ENCODE assay signal across 8 cellular contexts in the genomic region with DNA sequence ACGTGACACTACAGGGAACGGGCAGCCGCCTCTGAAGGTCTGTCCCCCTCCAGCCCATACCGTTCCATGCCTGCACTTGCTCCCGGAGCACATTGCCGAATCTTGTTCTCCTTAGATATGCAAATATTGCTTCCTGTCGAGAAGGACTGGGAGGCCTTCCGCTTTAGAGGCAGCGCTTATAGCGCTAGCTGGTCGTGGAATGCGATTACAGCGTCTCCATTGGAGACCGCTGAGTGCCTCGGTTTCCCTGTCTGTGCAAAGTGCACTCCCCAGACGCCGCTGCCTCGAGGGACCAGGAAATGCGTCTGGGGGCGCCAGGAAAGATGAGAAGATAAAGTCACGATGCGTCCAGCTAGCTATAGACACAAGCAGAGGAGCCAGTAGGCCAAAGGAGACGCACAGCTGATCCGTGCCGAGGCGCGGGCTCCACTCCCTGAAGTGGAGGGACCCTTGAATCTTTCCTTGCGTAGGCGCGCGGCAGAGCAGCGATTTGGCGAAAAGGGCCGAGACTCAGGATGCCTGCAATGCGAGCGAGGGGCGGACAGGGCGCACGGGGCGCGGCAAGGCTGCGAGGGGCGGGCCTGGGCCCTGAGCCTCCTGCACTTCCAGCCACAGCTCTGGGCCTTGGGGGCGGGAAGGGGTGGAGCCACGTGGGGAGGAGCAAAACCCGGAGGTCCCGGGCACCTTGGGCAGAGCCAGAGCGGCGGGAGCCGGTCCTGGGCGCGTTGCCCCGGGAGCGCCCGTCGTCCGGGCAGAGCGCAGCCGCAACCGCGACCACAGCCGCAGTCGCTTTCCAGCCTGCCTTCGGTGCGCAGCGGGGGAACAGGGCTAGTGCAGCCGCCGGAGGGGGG. TPM values are rescaled to one million over a fixed set of nuclear protein-coding genes. Genes with fewer than 3 reads are reported as not detected.
A peak's percentile ranks its signal among the peaks of the same experiment; 100 is the strongest.
DNase-seq lines count a peak whose midpoint lies in the region; ATAC-seq and TF ChIP-seq lines count a peak whose summit lies in the region.

A gene (plus strand): TSS at position 692 of the 851 bp plus-strand sequence. CDS start 261 bp downstream, outside the sequence.

- no peaks in the 10 kb centered on the region for H3K4me1 ChIP-seq in fibroblast of lung (ENCODE audit: control insufficient read depth, extremely low read depth, insufficient read depth, low read length)

- ATAC-seq in HG03066 (IDR thresholded peaks at IDR 0.05; ENCODE audit: low read depth, unreplicated experiment), result peak; percentile 53
- no peak for ATAC-seq in GM21360 (IDR thresholded peaks at IDR 0.05; ENCODE audit: unreplicated experiment)
- no peak for ATAC-seq in HG02884 (IDR thresholded peaks at IDR 0.05; ENCODE audit: unreplicated experiment)
- ATAC-seq in HG02623 (IDR thresholded peaks at IDR 0.05; ENCODE audit: unreplicated experiment), result no peak

- H3K36me3 ChIP-seq in fibroblast of lung (ENCODE audit: control insufficient read depth, insufficient read depth, low read length), result no peaks in the 10 kb centered on the region

- no peaks in the 10 kb centered on the region for H4K20me1 ChIP-seq in fibroblast of lung (ENCODE audit: control insufficient read depth, extremely low read depth, insufficient read depth, low read length)

- H3K4me3 ChIP-seq in fibroblast of lung (replicated peaks in 1 of 4; ENCODE audit: control extremely low read depth in 1 of 4, insufficient read depth in 1 of 4, low read depth in 3 of 4, low read length in 4 of 4), result no peak within 1 kb of the TSS

- TF ChIP-seq CTCF in fibroblast of lung (conservative IDR thresholded peaks at IDR 0.05 in 1 of 2, IDR thresholded peaks at IDR 0.05 in 1 of 2; ENCODE audit: low read depth in 1 of 2, low read length in 2 of 2) (no peak), nephron progenitor cell (IDR thresholded peaks at IDR 0.05) (no peak)

- H3K27me3 ChIP-seq in fibroblast of lung (ENCODE audit: control insufficient read depth, insufficient read depth, low read length), result peaks cover 55% of the 10 kb centered on the region

- H3K4me1 Mint-ChIP-seq in nephron progenitor cell, result peaks cover 32% of the 10 kb centered on the region

- no peak within 1 kb of the TSS for H2AFZ ChIP-seq in fibroblast of lung (ENCODE audit: low read length)

- DNase-seq in DMS 273 (lab: John Stamatoyannopoulos, UW; ENCODE audit: unreplicated experiment) (peak; percentile 89), SW480 (ENCODE audit: low spot score) (peak; percentile 88), fibroblast of lung (ENCODE audit: low read depth in 2 of 2) (peak in 1 of 2 donors; percentile 70), nephron progenitor cell (peak; percentile 89)

- no peak within 1 kb of the TSS for H3K27ac ChIP-seq in fibroblast of lung (ENCODE audit: insufficient read depth, low read length)

- peak within 1 kb of the TSS; percentile 83 for H3K4me3 Mint-ChIP-seq in nephron progenitor cell

- H3K27me3 Mint-ChIP-seq in nephron progenitor cell (ENCODE audit: low read depth, poor library complexity), result peaks cover 99% of the 10 kb centered on the region

- no peak within 1 kb of the TSS for H3K27ac Mint-ChIP-seq in nephron progenitor cell

- no peaks in the 10 kb centered on the region for H3K36me3 Mint-ChIP-seq in nephron progenitor cell (ENCODE audit: low read depth)

- peak within 1 kb of the TSS; percentile 32 for H3K4me2 ChIP-seq in fibroblast of lung (ENCODE audit: extremely low read depth, insufficient read depth, low read length)

- peaks cover 13% of the 10 kb centered on the region for H3K9me3 Mint-ChIP-seq in nephron progenitor cell

- H3K9me3 ChIP-seq in fibroblast of lung (ENCODE audit: control insufficient read depth, insufficient read depth, low read depth, low read length), result no peaks in the 10 kb centered on the region

- no peak within 1 kb of the TSS for H3K9ac ChIP-seq in fibroblast of lung (ENCODE audit: insufficient read depth, low read length)

- no peaks in the 10 kb centered on the region for H3K79me2 ChIP-seq in fibroblast of lung (ENCODE audit: control insufficient read depth, insufficient read depth, low read length)

RNA-seq across cellular contexts. Expression of the gene that starts here (rescaled TPM):
- not detected in 2 replicates for total RNA-seq in fibroblast of lung
- not detected in 2 replicates for polyA plus RNA-seq in fibroblast of lung
- polyA plus RNA-seq in fibroblast of lung (2012), result not detected in 2 replicates
- not detected in 2 replicates for polyA minus RNA-seq in fibroblast of lung (ENCODE audit: low replicate concordance)
